Comparison of ENCODE assay signal across 1 cellular context in genomic region chr5:100900142-100900795, GRCh38.
TF ChIP-seq lines count a peak whose summit lies in the region.

No MANE protein-coding gene starts in this region.

TF ChIP-seq in K562, 482 proteins besides CTCF, POLR2A, EP300 and RAD21:
- TF ChIP-seq ZKSCAN1 (IDR thresholded peaks at IDR 0.05; ENCODE audit: low read depth, low read length) (no peak), ZNF444 (CRISPR knock-in tag; IDR thresholded peaks at IDR 0.05) (no peak), BRF1 (IDR thresholded peaks at IDR 0.05; ENCODE audit: borderline replicate concordance, extremely low read depth, insufficient read length) (no peak), ID3 (CRISPR knock-in tag; IDR thresholded peaks at IDR 0.05) (no peak), ID3 (tag; IDR thresholded peaks at IDR 0.05) (no peak), MAX (CRISPR knock-in tag; IDR thresholded peaks at IDR 0.05) (no peak), MNT (conservative IDR thresholded peaks at IDR 0.05) (0 out of 4 replicates have a peak, but pooled peaks of 1 of the 2 experiments have one; percentile 29), CHD4 (IDR thresholded peaks at IDR 0.05; ENCODE audit: insufficient read depth, insufficient replicate concordance, low read depth, low read length, poor library complexity, severe bottlenecking) (no peak), SUPT5H (IDR thresholded peaks at IDR 0.05) (no peak), TEAD2 (tag; IDR thresholded peaks at IDR 0.05) (no peak), SP1 (CRISPR knock-in tag; IDR thresholded peaks at IDR 0.05) (no peak), ZNF384 (IDR thresholded peaks at IDR 0.05; ENCODE audit: low read depth, low read length) (no peak), CEBPB (tag; IDR thresholded peaks at IDR 0.05) (peak; percentile 54), NCOR1 (IDR thresholded peaks at IDR 0.05) (no peak), KDM5B (IDR thresholded peaks at IDR 0.05; ENCODE audit: insufficient replicate concordance, low read depth, low read length) (no peak), ZNF316 (IDR thresholded peaks at IDR 0.05) (no peak), ZNF507 (tag; conservative IDR thresholded peaks at IDR 0.05) (no peak), CHD2 (IDR thresholded peaks at IDR 0.05; ENCODE audit: low read depth, low read length) (no peak), ATF3 (IDR thresholded peaks at IDR 0.05) (peak; percentile 17; the same call in 1 of the 2 replicates), ATF3 (CRISPR knock-in tag; conservative IDR thresholded peaks at IDR 0.05) (no peak), SPI1 (IDR thresholded peaks at IDR 0.05; ENCODE audit: borderline replicate concordance, low read depth, low read length) (no peak), ZNF644 (tag; IDR thresholded peaks at IDR 0.05; ENCODE audit: low read depth) (no peak), SNAPC5 (CRISPR knock-in tag; IDR thresholded peaks at IDR 0.05) (no peak), GABPB2 (CRISPR knock-in tag; conservative IDR thresholded peaks at IDR 0.05) (no peak), ZNF175 (CRISPR knock-in tag; IDR thresholded peaks at IDR 0.05; ENCODE audit: low read depth) (no peak), NR0B1 (IDR thresholded peaks at IDR 0.05; ENCODE audit: partially characterized antibody) (no peak), HNRNPUL1 (IDR thresholded peaks at IDR 0.05; ENCODE audit: low read length) (no peak), JUN (IDR thresholded peaks at IDR 0.05; ENCODE audit: borderline replicate concordance, low read depth, low read length) (no peak), JUN (CRISPR knock-in tag; IDR thresholded peaks at IDR 0.05; ENCODE audit: borderline replicate concordance) (no peak), BRD4 (IDR thresholded peaks at IDR 0.05) (no peak), NR2F6 (CRISPR knock-in tag; IDR thresholded peaks at IDR 0.05) (no peak), L3MBTL2 (IDR thresholded peaks at IDR 0.05) (peak; percentile 24; the same call in 1 of the 2 replicates), ZNF696 (CRISPR knock-in tag; conservative IDR thresholded peaks at IDR 0.05) (no peak), IFI16 (CRISPR knock-in tag; IDR thresholded peaks at IDR 0.05) (no peak), CREM (IDR thresholded peaks at IDR 0.05; ENCODE audit: low read depth) (no peak), MGA (IDR thresholded peaks at IDR 0.05) (peak; percentile 38)
TF ChIP-seq in K562: peak in this region for 5.
